ENCODE assay signal across 15 cellular contexts in genomic region chr11:11864332-11864731, GRCh38. TPM values are rescaled to one million over a fixed set of nuclear protein-coding genes. Genes with fewer than 3 reads are reported as not detected.
DNase-seq lines count a peak whose midpoint lies in the region; ATAC-seq and TF ChIP-seq lines count a peak whose summit lies in the region.
"Had no signal": no experiment of that assay in that cellular context is flagged by ENCODE, and none has a peak within 500 bp of the region (broad histone marks: within the 10 kb centered on the region; RNA-seq: fewer than 3 reads in every experiment).

No MANE protein-coding gene starts in this region.

- H3K9me3 ChIP-seq in T-helper 17 cell (ENCODE audit: control insufficient read depth, low read length, poor library complexity, severe bottlenecking), result no peaks in the 10 kb centered on the region

- peaks cover 43 to 48% of the 10 kb centered on the region in 2 donors for H3K4me1 Mint-ChIP-seq in natural killer cell treated with Interleukin-12 subunit alpha and Interleukin-12 subunit beta and Interleukin-15 and Interleukin-18, amount 100 ng/mL, for 72 hours (ENCODE audit: low read depth in 2 of 2)
- H3K4me1 Mint-ChIP-seq in natural killer cell (peaks cover 52 to 60% of the 10 kb centered on the region in 2 donors), T-helper 17 cell (peaks cover 33% of the 10 kb centered on the region), immature natural killer cell (peaks cover 65 to 91% of the 10 kb centered on the region in 2 donors)

- H3K4me3 Mint-ChIP-seq in natural killer cell treated with Interleukin-12 subunit alpha and Interleukin-12 subunit beta and Interleukin-15 and Interleukin-18, amount 100 ng/mL, for 72 hours, result no peak overlapping the region
- no peak overlapping the region for H3K4me3 Mint-ChIP-seq in natural killer cell
- H3K4me3 Mint-ChIP-seq in T-helper 17 cell, result no peak overlapping the region
- peak overlapping the region in 1 of 5 donors; percentile 15 for H3K4me3 Mint-ChIP-seq in immature natural killer cell

- no peak for DNase-seq in natural killer cell treated with Interleukin-12 subunit alpha and Interleukin-12 subunit beta and Interleukin-15 and Interleukin-18, amount 100 ng/mL, for 72 hours (ENCODE audit: low spot score)
- DNase-seq in natural killer cell, result no peak
- no peak for DNase-seq in T-helper 17 cell
- no peak for DNase-seq in immature natural killer cell
- no peak for DNase-seq in SHP77 treated with DMSO at 0.1 percent for 48 hours (lab: John Stamatoyannopoulos, UW)
- DNase-seq in mesenteric fat pad (ENCODE audit: low spot score), result no peak
- no peak for DNase-seq in NCI-H187 treated with DMSO at 0.1 percent for 48 hours (lab: John Stamatoyannopoulos, UW)
- DNase-seq: Karpas-422; NCI-H1092; NCI-H146; NCI-H2081 treated with DMSO at 0.1 percent for 48 hours; NK-92 treated with Interleukin-12 subunit alpha and Interleukin-12 subunit beta, amount 100 ng/mL, for 24 hours; OCI-M1; Right ventricle myocardium superior had no signal

- ATAC-seq in natural killer cell treated with Interleukin-12 subunit alpha and Interleukin-12 subunit beta and Interleukin-15 and Interleukin-18, amount 100 ng/mL, for 72 hours, result no peak
- ATAC-seq in natural killer cell, result no peak
- no peak for ATAC-seq in T-helper 17 cell
- ATAC-seq: A549 had no signal

- intact Hi-C loops in natural killer cell (cut with micrococcal nuclease), result no loop called here

- peaks cover 4% of the 10 kb centered on the region for H3K36me3 Mint-ChIP-seq in natural killer cell treated with Interleukin-12 subunit alpha and Interleukin-12 subunit beta and Interleukin-15 and Interleukin-18, amount 100 ng/mL, for 72 hours
- H3K36me3 Mint-ChIP-seq in natural killer cell (no peaks in the 10 kb centered on the region), T-helper 17 cell (ENCODE audit: low read depth) (no peaks in the 10 kb centered on the region), immature natural killer cell (peaks cover 0 to 6% (median 0%) of the 10 kb centered on the region in 3 donors)

- TF ChIP-seq CTCF in natural killer cell (IDR thresholded peaks at IDR 0.05), result no peak

- peak overlapping the region; percentile 34 to 42 for H3K27ac Mint-ChIP-seq in natural killer cell treated with Interleukin-12 subunit alpha and Interleukin-12 subunit beta and Interleukin-15 and Interleukin-18, amount 100 ng/mL, for 72 hours
- H3K27ac Mint-ChIP-seq in natural killer cell, result peak overlapping the region in 1 of 2 donors; percentile 69
- H3K27ac Mint-ChIP-seq in T-helper 17 cell, result peak overlapping the region; percentile 72
- H3K27ac Mint-ChIP-seq in immature natural killer cell, result peak overlapping the region in 5 of 6 donors; percentile 1 to 74 (median 61)

- no peaks in the 10 kb centered on the region for H3K27me3 Mint-ChIP-seq in natural killer cell treated with Interleukin-12 subunit alpha and Interleukin-12 subunit beta and Interleukin-15 and Interleukin-18, amount 100 ng/mL, for 72 hours
- H3K27me3 Mint-ChIP-seq in natural killer cell (ENCODE audit: low read depth in 2 of 2), result no peaks in the 10 kb centered on the region
- no peaks in the 10 kb centered on the region for H3K27me3 Mint-ChIP-seq in T-helper 17 cell
- H3K27me3 Mint-ChIP-seq in immature natural killer cell (ENCODE audit: low read depth in 3 of 3), result peaks cover 0 to 2% (median 0%) of the 10 kb centered on the region in 3 donors

- H3K9me3 Mint-ChIP-seq in natural killer cell treated with Interleukin-12 subunit alpha and Interleukin-12 subunit beta and Interleukin-15 and Interleukin-18, amount 100 ng/mL, for 72 hours, result no peaks in the 10 kb centered on the region
- H3K9me3 Mint-ChIP-seq in natural killer cell (no peaks in the 10 kb centered on the region), immature natural killer cell (no peaks in the 10 kb centered on the region)

RNA-seq across cellular contexts. Expression of gene USP47, which starts 22.6 kb away (rescaled TPM):
- total RNA-seq in natural killer cell treated with Interleukin-12 subunit alpha and Interleukin-12 subunit beta and Interleukin-15 and Interleukin-18, amount 100 ng/mL, for 72 hours, result 10 to 100 TPM; 61.7 to 61.8 TPM
- total RNA-seq in natural killer cell (100 to 1,000 TPM; 102 to 108 (median 107) TPM), T-helper 17 cell (10 to 100 TPM; 71.5 to 82.3 TPM), mesenteric fat pad (53.3 TPM)
- polyA plus RNA-seq in immature natural killer cell, result 10 to 100 TPM; 36.3 to 72.4 (median 43.5) TPM
